30 cellular contexts compared by ENCODE assay signal in genomic region chr4:6208416-6208815, GRCh38. TPM values are rescaled to one million over a fixed set of nuclear protein-coding genes. Genes with fewer than 3 reads are reported as not detected.
DNase-seq lines count a peak whose midpoint lies in the region; ATAC-seq, FAIRE-seq and TF ChIP-seq lines count a peak whose summit lies in the region.
"Had no signal": no experiment of that assay in that cellular context is flagged by ENCODE, and none has a peak within 500 bp of the region (broad histone marks: within the 10 kb centered on the region; RNA-seq: fewer than 3 reads in every experiment).

No MANE protein-coding gene starts in this region.

- WGBS in mesendoderm (ENCODE audit: extremely low coverage, insufficient coverage, low lambda C conversion rate): no CpG with 5 or more reads among the region's 6 CpGs
- 69 to 79% (median 74%) methylated on average over 6 of the region's 6 CpGs for WGBS in stomach, 5 donors

- H3K27me3 Mint-ChIP-seq in T-helper 17 cell: no peaks in the 10 kb centered on the region

- H3K56ac ChIP-seq in mesendoderm (ENCODE audit: low read length): peak overlapping the region; percentile 17

- no peak overlapping the region for H2BK5ac ChIP-seq in mesendoderm (ENCODE audit: low read length)

- intact Hi-C loops in stomach (cut with DNase I; ENCODE audit: low total_unique reads): no loop called here

- peak overlapping the region; percentile 12 for H3K4me3 Mint-ChIP-seq in T-helper 17 cell
- H3K4me3 Mint-ChIP-seq: CD8-positive, alpha-beta T cell had no signal

- H3K4me1 ChIP-seq in mesendoderm (ENCODE audit: control insufficient read depth, low read depth, low read length) (no peaks in the 10 kb centered on the region), stomach (no peaks in the 10 kb centered on the region)
- H3K4me1 ChIP-seq: BLaER1 treated with 17β-estradiol and CSF1 and Interleukin-3, amounts not matched to agents 10 nM and 100 nM; Caco-2; Peyer's patch had no signal

- no peaks in the 10 kb centered on the region for H3K79me1 ChIP-seq in mesendoderm (ENCODE audit: low read length)

- no peaks in the 10 kb centered on the region for H3K36me3 ChIP-seq in mesendoderm (ENCODE audit: control insufficient read depth, insufficient read depth, low read length)
- no peaks in the 10 kb centered on the region for H3K36me3 ChIP-seq in stomach
- H3K36me3 ChIP-seq: BLaER1 treated with 17β-estradiol and CSF1 and Interleukin-3, amounts not matched to agents 10 nM and 100 nM; Peyer's patch had no signal

- H4K8ac ChIP-seq in mesendoderm (ENCODE audit: low read depth, low read length): no peak overlapping the region

- H3K79me2 ChIP-seq in mesendoderm (ENCODE audit: control insufficient read depth, insufficient read depth, low read length): no peaks in the 10 kb centered on the region

- no peak overlapping the region for H3K4ac ChIP-seq in mesendoderm (ENCODE audit: low read depth, low read length)

- no peak for TF ChIP-seq EP300 in stomach (IDR thresholded peaks at IDR 0.05)

- H3K4me3 ChIP-seq in mesendoderm (ENCODE audit: low read length): no peak overlapping the region
- no peak overlapping the region for H3K4me3 ChIP-seq in stomach
- H3K4me3 ChIP-seq: BLaER1 treated with 17β-estradiol and CSF1 and Interleukin-3, amounts not matched to agents 10 nM and 100 nM; Peyer's patch; SK-N-MC had no signal

- TF ChIP-seq POLR2A in stomach (IDR thresholded peaks at IDR 0.05): no peak

- peaks cover 2% of the 10 kb centered on the region for H3K4me1 Mint-ChIP-seq in T-helper 17 cell

- no peaks in the 10 kb centered on the region for H3K36me3 Mint-ChIP-seq in T-helper 17 cell (ENCODE audit: low read depth)
- H3K36me3 Mint-ChIP-seq: CD8-positive, alpha-beta T cell had no signal

- TF ChIP-seq CTCF in C4-2B (conservative IDR thresholded peaks at IDR 0.05): no peak
- TF ChIP-seq CTCF in stomach (IDR thresholded peaks at IDR 0.05): no peak

- H3K4me2 ChIP-seq in mesendoderm (ENCODE audit: low read length): no peak overlapping the region
- H3K4me2 ChIP-seq: BLaER1 treated with 17β-estradiol and CSF1 and Interleukin-3, amounts not matched to agents 10 nM and 100 nM had no signal

- H2BK120ac ChIP-seq in mesendoderm (ENCODE audit: low read depth, low read length): no peak overlapping the region

- H3K27ac ChIP-seq in C4-2B (peak overlapping the region; percentile 44), mesendoderm (ENCODE audit: low read depth, low read length) (no peak overlapping the region), stomach (no peak overlapping the region)
- H3K27ac ChIP-seq: BLaER1 treated with 17β-estradiol and CSF1 and Interleukin-3, amounts not matched to agents 10 nM and 100 nM; HL-60; Peyer's patch; SK-N-MC had no signal

- H3K9me3 ChIP-seq in T-helper 17 cell (ENCODE audit: control insufficient read depth, low read length, poor library complexity, severe bottlenecking): peaks cover 3% of the 10 kb centered on the region
- H3K9me3 ChIP-seq in stomach: peaks cover 0 to 8% (median 7%) of the 10 kb centered on the region in 4 donors
- H3K9me3 ChIP-seq: Caco-2, Peyer's patch had no signal

- no peak overlapping the region for H3K18ac ChIP-seq in mesendoderm (ENCODE audit: low read length)

- no peak overlapping the region for H3K9ac ChIP-seq in mesendoderm (ENCODE audit: low read length)
- H3K9ac ChIP-seq: BLaER1 treated with 17β-estradiol and CSF1 and Interleukin-3, amounts not matched to agents 10 nM and 100 nM had no signal

- no peak for FAIRE-seq in HTR-8/SVneo (lab: Jason Lieb, UNC)
- FAIRE-seq: A204.1, GM12891, H1 had no signal

- H2BK15ac ChIP-seq in mesendoderm (replicated peaks; ENCODE audit: low read depth): no peak overlapping the region

- no peak overlapping the region for H3K23ac ChIP-seq in mesendoderm (ENCODE audit: low read length)

- DNase-seq in T-helper 17 cell: no peak
- no peak for DNase-seq in mesendoderm
- peak; percentile 23 for DNase-seq in stomach
- DNase-seq in activated naive CD4-positive, alpha-beta T cell treated with anti-CD3 and anti-CD28 coated beads, Interleukin-2, amount 50 U/mL, for 16 hours: no peak
- DNase-seq in HTR-8/SVneo (ENCODE audit: insufficient read length, low spot score): no peak
- DNase-seq: Caco-2; CD8-positive, alpha-beta T cell; DMS 273 treated with DMSO at 0.1 percent for 48 hours; DMS79; EL; GDM1; NCI-H1092; NCI-H1417 treated with DMSO at 0.1 percent for 48 hours; NCI-H187; NCI-H2081 treated with DMSO at 0.1 percent for 48 hours; NCI-H2171; NCI-H226; NCI-H510A treated with DMSO at 0.1 percent for 48 hours; SHP77 treated with DMSO at 0.1 percent for 48 hours had no signal

- H3K27me3 ChIP-seq in mesendoderm (ENCODE audit: insufficient read depth, low read length, poor library complexity): no peaks in the 10 kb centered on the region
- peaks cover 0 to 22% (median 0%) of the 10 kb centered on the region in 3 donors for H3K27me3 ChIP-seq in stomach
- H3K27me3 ChIP-seq: BLaER1 treated with 17β-estradiol and CSF1 and Interleukin-3, amounts not matched to agents 10 nM and 100 nM; Peyer's patch had no signal

- ATAC-seq in T-helper 17 cell: no peak
- no peak for ATAC-seq in HG03135 (IDR thresholded peaks at IDR 0.05; ENCODE audit: unreplicated experiment)
- ATAC-seq: CD8-positive, alpha-beta T cell; HCT116 had no signal

- no peak overlapping the region for H2AK5ac ChIP-seq in mesendoderm (ENCODE audit: low read length)

- no peak overlapping the region for H3K27ac Mint-ChIP-seq in T-helper 17 cell
- H3K27ac Mint-ChIP-seq: CD8-positive, alpha-beta T cell had no signal

- H4K5ac ChIP-seq in mesendoderm (ENCODE audit: low read length): no peak overlapping the region

RNA-seq across cellular contexts. Expression of gene JAKMIP1, which starts 8.1 kb away (rescaled TPM):
- total RNA-seq in T-helper 17 cell (10 to 100 TPM in 1 of 2 donors, 1 to 10 TPM in 1; 8.5 to 16.8 TPM), stomach (10 to 100 TPM in 1 of 5 donors, under 1 TPM in 2, not detected in 2; 0.18 to 10.3 (median 0.87) TPM)
- 3.5 TPM for polyA plus RNA-seq in mesendoderm (2013, experiment 1 of 2)
- polyA plus RNA-seq in mesendoderm (2013, experiment 2 of 2): 3.5 TPM
- polyA plus RNA-seq in stomach: under 1 TPM; 0.40 to 0.62 (median 0.46) TPM
- total RNA-seq: Caco-2 had no signal
- polyA plus RNA-seq: AG04450 had no signal
